Comparison of ENCODE assay signal across 16 cellular contexts in genomic region chr6:128114164-128114563, GRCh38.
A peak's percentile ranks its signal among the peaks of the same experiment; 100 is the strongest.
DNase-seq lines count a peak whose midpoint lies in the region; ATAC-seq and TF ChIP-seq lines count a peak whose summit lies in the region.
"Had no signal": no experiment of that assay in that cellular context is flagged by ENCODE, and none has a peak within 500 bp of the region (broad histone marks: within the 10 kb centered on the region; RNA-seq: fewer than 3 reads in every experiment).

No MANE protein-coding gene starts in this region.

- no peaks in the 10 kb centered on the region for H3K27me3 Mint-ChIP-seq in activated CD8-positive, alpha-beta T cell treated with anti-CD3 and anti-CD28 coated beads for 36 hours
- no peaks in the 10 kb centered on the region for H3K27me3 Mint-ChIP-seq in activated CD8-positive, alpha-beta T cell treated with anti-CD3 and anti-CD28 coated beads, Interleukin-2, amount 10 ng/mL, durations not matched to agents 7 days and 5 days (ENCODE audit: low read depth)

- H3K4me2 ChIP-seq in neuronal stem cell (ENCODE audit: insufficient read depth, low read length, poor library complexity, severe bottlenecking) = no peak overlapping the region
- H3K4me2 ChIP-seq: BLaER1 had no signal

- H3K27ac ChIP-seq in neuronal stem cell (replicated peaks; ENCODE audit: low read length) = no peak overlapping the region
- no peak overlapping the region for H3K27ac ChIP-seq in WERI-Rb-1
- H3K27ac ChIP-seq: BLaER1 had no signal

- H2BK12ac ChIP-seq in neuronal stem cell (ENCODE audit: low read length) = no peak overlapping the region

- H3K18ac ChIP-seq in neuronal stem cell (ENCODE audit: low read length) = no peak overlapping the region

- TF ChIP-seq CTCF in activated CD8-positive, alpha-beta T cell treated with anti-CD3 and anti-CD28 coated beads for 36 hours (IDR thresholded peaks at IDR 0.05) = no peak
- no peak for TF ChIP-seq CTCF in WERI-Rb-1 (IDR thresholded peaks at IDR 0.05; ENCODE audit: low read depth, low read length)

- no peaks in the 10 kb centered on the region for H3K79me1 ChIP-seq in neuronal stem cell (ENCODE audit: low read depth, low read length)

- peaks cover 21% of the 10 kb centered on the region for H3K4me1 Mint-ChIP-seq in activated CD8-positive, alpha-beta T cell treated with anti-CD3 and anti-CD28 coated beads for 36 hours (ENCODE audit: low read depth)
- H3K4me1 Mint-ChIP-seq in activated CD8-positive, alpha-beta T cell treated with anti-CD3 and anti-CD28 coated beads, Interleukin-2, amount 10 ng/mL, durations not matched to agents 7 days and 5 days (ENCODE audit: low read depth) = peaks cover 13% of the 10 kb centered on the region

- no peaks in the 10 kb centered on the region for H3K4me1 ChIP-seq in neuronal stem cell (ENCODE audit: control insufficient read depth in 2 of 2, insufficient read depth in 1 of 2, low read depth in 1 of 2, low read length in 2 of 2)
- H3K4me1 ChIP-seq: BLaER1 had no signal

- no peak overlapping the region for H4K8ac ChIP-seq in neuronal stem cell (ENCODE audit: low read depth, low read length)

- H2BK120ac ChIP-seq in neuronal stem cell (ENCODE audit: low read depth, low read length) = no peak overlapping the region

- no peak overlapping the region for H4K91ac ChIP-seq in neuronal stem cell (ENCODE audit: low read depth, low read length, poor library complexity)

- no peak overlapping the region for H2AFZ ChIP-seq in neuronal stem cell (ENCODE audit: low read length)

- WGBS in neuronal stem cell (ENCODE audit: extremely low coverage in 2 of 2, insufficient read length in 2 of 2, insufficient replicate concordance in 1 of 2), 2 donors = no CpG with 5 or more reads among the region's 5 CpGs

- H3K4ac ChIP-seq in neuronal stem cell (ENCODE audit: low read length) = no peak overlapping the region

- H3K9me3 Mint-ChIP-seq in activated CD8-positive, alpha-beta T cell treated with anti-CD3 and anti-CD28 coated beads for 36 hours = peaks cover 2% of the 10 kb centered on the region
- H3K9me3 Mint-ChIP-seq in activated CD8-positive, alpha-beta T cell treated with anti-CD3 and anti-CD28 coated beads, Interleukin-2, amount 10 ng/mL, durations not matched to agents 7 days and 5 days (ENCODE audit: insufficient read depth) = no peaks in the 10 kb centered on the region
- H3K9me3 Mint-ChIP-seq: HFFc6 had no signal

- H2BK15ac ChIP-seq in neuronal stem cell (ENCODE audit: low read length) = no peak overlapping the region

- CTCF ChIA-PET in activated CD8-positive, alpha-beta T cell treated with anti-CD3 and anti-CD28 coated beads for 36 hours (lab: Charles Lee) = no interaction called here
- CTCF ChIA-PET in activated CD8-positive, alpha-beta T cell treated with anti-CD3 and anti-CD28 coated beads, Interleukin-2, amount 10 ng/mL, durations not matched to agents 7 days and 5 days (lab: Charles Lee) = no interaction called here

- H3K9me3 ChIP-seq in neuronal stem cell (replicated peaks in 1 of 2; ENCODE audit: control insufficient read depth in 2 of 2, insufficient read depth in 1 of 2, low read depth in 1 of 2, low read length in 2 of 2) = no peaks in the 10 kb centered on the region
- H3K9me3 ChIP-seq in WERI-Rb-1 (ENCODE audit: severe bottlenecking) = no peaks in the 10 kb centered on the region
- H3K9me3 ChIP-seq: BLaER1, HAP-1 had no signal

- H3K36me3 Mint-ChIP-seq in activated CD8-positive, alpha-beta T cell treated with anti-CD3 and anti-CD28 coated beads for 36 hours (ENCODE audit: low read depth) = peaks cover 4% of the 10 kb centered on the region
- H3K36me3 Mint-ChIP-seq in activated CD8-positive, alpha-beta T cell treated with anti-CD3 and anti-CD28 coated beads, Interleukin-2, amount 10 ng/mL, durations not matched to agents 7 days and 5 days (ENCODE audit: low read depth) = peaks cover 3% of the 10 kb centered on the region

- no peak for ATAC-seq in activated CD8-positive, alpha-beta T cell treated with anti-CD3 and anti-CD28 coated beads for 36 hours
- ATAC-seq in activated CD8-positive, alpha-beta T cell treated with anti-CD3 and anti-CD28 coated beads, Interleukin-2, amount 10 ng/mL, durations not matched to agents 7 days and 5 days = no peak

- H3K14ac ChIP-seq in neuronal stem cell (ENCODE audit: low read length) = no peak overlapping the region

- H2BK5ac ChIP-seq in neuronal stem cell (ENCODE audit: low read length) = no peak overlapping the region

- H3K4me3 Mint-ChIP-seq in activated CD8-positive, alpha-beta T cell treated with anti-CD3 and anti-CD28 coated beads for 36 hours = no peak overlapping the region
- no peak overlapping the region for H3K4me3 Mint-ChIP-seq in activated CD8-positive, alpha-beta T cell treated with anti-CD3 and anti-CD28 coated beads, Interleukin-2, amount 10 ng/mL, durations not matched to agents 7 days and 5 days
- H3K4me3 Mint-ChIP-seq: CD8-positive, alpha-beta memory T cell; HFFc6 had no signal

- H3K36me3 ChIP-seq in neuronal stem cell (replicated peaks in 1 of 2; ENCODE audit: control insufficient read depth in 2 of 2, insufficient read depth in 2 of 2, low read length in 2 of 2) (no peaks in the 10 kb centered on the region), WERI-Rb-1 (no peaks in the 10 kb centered on the region)
- H3K36me3 ChIP-seq: BLaER1, HAP-1 had no signal

- no peak overlapping the region for H2AK5ac ChIP-seq in neuronal stem cell (ENCODE audit: low read depth, low read length)

- peak overlapping the region; percentile 37 for H3K9ac ChIP-seq in neuronal stem cell (ENCODE audit: low read depth, low read length, poor library complexity)
- H3K9ac ChIP-seq: BLaER1 had no signal

- H3K27me3 ChIP-seq in neuronal stem cell (ENCODE audit: control insufficient read depth in 3 of 3, insufficient read depth in 3 of 3, low read depth in 1 of 3, low read length in 3 of 3) = no peaks in the 10 kb centered on the region
- no peaks in the 10 kb centered on the region for H3K27me3 ChIP-seq in WERI-Rb-1 (ENCODE audit: insufficient read depth, low read depth, severe bottlenecking)
- H3K27me3 ChIP-seq: BLaER1 had no signal

- POLR2A ChIA-PET in activated CD8-positive, alpha-beta T cell treated with anti-CD3 and anti-CD28 coated beads for 36 hours (lab: Charles Lee) = no interaction called here
- POLR2A ChIA-PET in activated CD8-positive, alpha-beta T cell treated with anti-CD3 and anti-CD28 coated beads, Interleukin-2, amount 10 ng/mL, durations not matched to agents 7 days and 5 days (lab: Charles Lee) = no interaction called here

- no peak overlapping the region for H3K27ac Mint-ChIP-seq in activated CD8-positive, alpha-beta T cell treated with anti-CD3 and anti-CD28 coated beads for 36 hours
- H3K27ac Mint-ChIP-seq in activated CD8-positive, alpha-beta T cell treated with anti-CD3 and anti-CD28 coated beads, Interleukin-2, amount 10 ng/mL, durations not matched to agents 7 days and 5 days = no peak overlapping the region
- H3K27ac Mint-ChIP-seq: CD8-positive, alpha-beta memory T cell; HFFc6 had no signal

- DNase-seq in activated CD8-positive, alpha-beta T cell treated with anti-CD3 and anti-CD28 coated beads for 36 hours = peak; percentile 13
- no peak for DNase-seq in activated CD8-positive, alpha-beta T cell treated with anti-CD3 and anti-CD28 coated beads, Interleukin-2, amount 10 ng/mL, durations not matched to agents 7 days and 5 days
- peak; percentile 37 for DNase-seq in amniotic epithelial cell (ENCODE audit: low read depth)
- DNase-seq in neuronal stem cell (ENCODE audit: low spot score) = no peak
- no peak for DNase-seq in WERI-Rb-1
- no peak for DNase-seq in activated CD8-positive, alpha-beta memory T cell treated with anti-CD3 and anti-CD28 coated beads, Interleukin-2, amount 50 U/mL, for 48 hours
- DNase-seq in NCI-H1436 treated with DMSO at 0.1 percent for 48 hours (lab: John Stamatoyannopoulos, UW) = no peak
- DNase-seq: 8988T; AML-193; CD8-positive, alpha-beta memory T cell; DMS53; GF-D8; GOT3; HFFc6 had no signal

- no peak overlapping the region for H3K23ac ChIP-seq in neuronal stem cell (ENCODE audit: low read depth, low read length, poor library complexity)

- H3K4me3 ChIP-seq in neuronal stem cell (ENCODE audit: low read length in 2 of 2) (no peak overlapping the region), WERI-Rb-1 (ENCODE audit: low read depth, low read length) (no peak overlapping the region)
- H3K4me3 ChIP-seq: BLaER1, HAP-1 had no signal

- intact Hi-C loops in activated CD8-positive, alpha-beta T cell treated with anti-CD3 and anti-CD28 coated beads for 36 hours (cut with micrococcal nuclease) = no loop called here

Comparison
In these comparisons a context has a peak if more than half of its experiments do, and no peak if none do; other contexts are left out.
1. DNase-seq: peak in activated CD8-positive, alpha-beta T cell treated with anti-CD3 and anti-CD28 coated beads for 36 hours (single experiment) and amniotic epithelial cell (single experiment); none in activated CD8-positive, alpha-beta T cell treated with anti-CD3 and anti-CD28 coated beads, Interleukin-2, amount 10 ng/mL, durations not matched to agents 7 days and 5 days (single experiment), neuronal stem cell (single experiment), WERI-Rb-1 (single experiment), activated CD8-positive, alpha-beta memory T cell treated with anti-CD3 and anti-CD28 coated beads, Interleukin-2, amount 50 U/mL, for 48 hours (single experiment) and NCI-H1436 treated with DMSO at 0.1 percent for 48 hours (single experiment).